9 cellular contexts compared by ENCODE assay signal in genomic region chr9:121736147-121736721, GRCh38.
A peak's percentile ranks its signal among the peaks of the same experiment; 100 is the strongest.
DNase-seq lines count a peak whose midpoint lies in the region; ATAC-seq and TF ChIP-seq lines count a peak whose summit lies in the region.
"Had no signal": no experiment of that assay in that cellular context is flagged by ENCODE, and none has a peak within 500 bp of the region (broad histone marks: within the 10 kb centered on the region; RNA-seq: fewer than 3 reads in every experiment).

No MANE protein-coding gene starts in this region.

- H4K20me1 ChIP-seq in MM.1S (ENCODE audit: insufficient read depth, low read length), result no peaks in the 10 kb centered on the region

- no peak for DNase-seq in AG04450 (ENCODE audit: low read depth, low spot score)
- no peak for DNase-seq in T-helper 17 cell
- no peak for DNase-seq in foreskin keratinocyte
- DNase-seq in naive thymus-derived CD8-positive, alpha-beta T cell, result no peak
- no peak for DNase-seq in MM.1S
- DNase-seq in central memory CD4-positive, alpha-beta T cell, result no peak
- DNase-seq: DMS53 had no signal

- no peaks in the 10 kb centered on the region for H3K9me3 Mint-ChIP-seq in naive thymus-derived CD8-positive, alpha-beta T cell

- ATAC-seq in T-helper 17 cell (no peak), foreskin keratinocyte (peak; percentile 9), GM21737 (IDR thresholded peaks at IDR 0.05; ENCODE audit: unreplicated experiment) (no peak), HG03280 (IDR thresholded peaks at IDR 0.05; ENCODE audit: unreplicated experiment) (no peak)
- no peak for ATAC-seq in naive thymus-derived CD8-positive, alpha-beta T cell

- POLR2A ChIA-PET in AG04450 (lab: Yijun Ruan, JAX), result no interaction called here
- POLR2A ChIA-PET in naive thymus-derived CD8-positive, alpha-beta T cell (lab: Charles Lee), result no interaction called here

- H3K27ac ChIP-seq in AG04450 (ENCODE audit: low read depth, low read length), result peak overlapping the region; percentile 65
- no peak overlapping the region for H3K27ac ChIP-seq in foreskin keratinocyte
- no peak overlapping the region for H3K27ac ChIP-seq in MM.1S (ENCODE audit: low read length)

- no peaks in the 10 kb centered on the region for H3K9me3 ChIP-seq in AG04450 (ENCODE audit: control insufficient read depth, insufficient read depth, low read length)
- no peaks in the 10 kb centered on the region for H3K9me3 ChIP-seq in T-helper 17 cell (ENCODE audit: control insufficient read depth, low read length, poor library complexity, severe bottlenecking)
- H3K9me3 ChIP-seq in MM.1S (replicated peaks; ENCODE audit: insufficient read depth, low read length), result no peaks in the 10 kb centered on the region

- H3K4me2 ChIP-seq in MM.1S (ENCODE audit: low read depth, low read length), result no peak overlapping the region

- peaks cover 24% of the 10 kb centered on the region for H3K4me1 ChIP-seq in foreskin keratinocyte
- H3K4me1 ChIP-seq in MM.1S (ENCODE audit: low read length), result peaks cover 26% of the 10 kb centered on the region

- peaks cover 9% of the 10 kb centered on the region for H3K36me3 Mint-ChIP-seq in T-helper 17 cell (ENCODE audit: low read depth)
- H3K36me3 Mint-ChIP-seq in naive thymus-derived CD8-positive, alpha-beta T cell, result no peaks in the 10 kb centered on the region

- TF ChIP-seq CTCF in AG04450 (IDR thresholded peaks at IDR 0.05; ENCODE audit: low read depth, low read length), result no peak
- TF ChIP-seq CTCF in foreskin keratinocyte (conservative IDR thresholded peaks at IDR 0.05), result no peak
- TF ChIP-seq CTCF in MM.1S (IDR thresholded peaks at IDR 0.05; ENCODE audit: low read length), result no peak

- H3K4me1 Mint-ChIP-seq in T-helper 17 cell, result peaks cover 10% of the 10 kb centered on the region
- H3K4me1 Mint-ChIP-seq in naive thymus-derived CD8-positive, alpha-beta T cell, result peaks cover 7 to 29% (median 22%) of the 10 kb centered on the region in 4 donors

- H3K27me3 ChIP-seq in AG04450 (ENCODE audit: control insufficient read depth, insufficient read depth, low read length), result no peaks in the 10 kb centered on the region
- H3K27me3 ChIP-seq in foreskin keratinocyte, result no peaks in the 10 kb centered on the region
- no peaks in the 10 kb centered on the region for H3K27me3 ChIP-seq in MM.1S (replicated peaks; ENCODE audit: insufficient read depth, low read length)

- peak overlapping the region; percentile 3 for H3K4me3 Mint-ChIP-seq in T-helper 17 cell
- peak overlapping the region in 9 of 10 donors; percentile 34 to 67 (median 55) for H3K4me3 Mint-ChIP-seq in naive thymus-derived CD8-positive, alpha-beta T cell

- H3K36me3 ChIP-seq in MM.1S (replicated peaks; ENCODE audit: insufficient read depth, low read length), result no peaks in the 10 kb centered on the region

- no peaks in the 10 kb centered on the region for H3K9me2 ChIP-seq in MM.1S (replicated peaks; ENCODE audit: insufficient read depth, low read length)

- CTCF ChIA-PET in AG04450 (lab: Charles Lee), result interaction anchor here (0.7 to 2.0 kb wide), 3 partner anchors 10 to 255 kb away, joined by 3 to 8 read pairs (median 5); no protein-coding TSS in a partner anchor

- peak overlapping the region; percentile 31; the same call in 1 of the 2 replicates for H3K4me3 ChIP-seq in AG04450 (ENCODE audit: low read depth, low read length)
- no peak overlapping the region for H3K4me3 ChIP-seq in MM.1S (ENCODE audit: low read length)

- no peak overlapping the region for H3K27ac Mint-ChIP-seq in T-helper 17 cell
- peak overlapping the region in 2 of 10 donors; percentile 50 to 81 for H3K27ac Mint-ChIP-seq in naive thymus-derived CD8-positive, alpha-beta T cell

- peaks cover 70% of the 10 kb centered on the region for H3K27me3 Mint-ChIP-seq in T-helper 17 cell
- H3K27me3 Mint-ChIP-seq in naive thymus-derived CD8-positive, alpha-beta T cell, result peaks cover 14 to 70% (median 35%) of the 10 kb centered on the region in 5 donors

- H3F3A ChIP-seq in MM.1S (ENCODE audit: insufficient read depth, low read length), result no peaks in the 10 kb centered on the region

- H2AFZ ChIP-seq in MM.1S (ENCODE audit: low read length), result no peak overlapping the region

- H3K9ac ChIP-seq in MM.1S (ENCODE audit: low read length), result no peak overlapping the region

- H3K79me2 ChIP-seq in MM.1S (ENCODE audit: low read length), result no peaks in the 10 kb centered on the region
